ENCODE assay signal across 1 cellular context in the genomic region with DNA sequence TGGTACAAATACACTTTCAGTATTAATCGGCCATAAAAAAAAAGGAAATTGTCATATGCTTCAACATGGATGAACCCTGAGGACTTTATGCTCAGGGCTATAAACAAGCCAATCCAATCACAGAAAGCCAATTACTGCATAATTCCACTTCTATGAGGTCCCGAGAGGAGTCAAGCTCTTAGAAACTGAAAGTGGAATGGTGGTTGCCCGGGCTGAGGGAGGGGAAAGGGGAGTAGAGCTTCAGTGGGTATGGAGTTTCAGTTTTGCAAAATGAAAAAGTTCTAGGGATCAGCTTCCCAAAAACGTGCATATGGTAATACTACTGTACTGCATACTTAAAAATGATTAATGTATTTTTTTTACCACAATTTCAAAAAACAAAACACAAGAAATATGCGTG.
TF ChIP-seq lines count a peak whose summit lies in the region.

No MANE protein-coding gene starts in this region.

TF ChIP-seq in GM12878, 131 proteins besides CTCF, POLR2A, EP300 and RAD21:
- TF ChIP-seq BHLHE40 (IDR thresholded peaks at IDR 0.05; ENCODE audit: borderline replicate concordance in 1 of 2, low read depth in 2 of 2, low read length in 1 of 2) (peak in 1 of 2 experiments; percentile 6; a peak in 1 of 4 replicates), MEF2A (IDR thresholded peaks at IDR 0.05; ENCODE audit: insufficient read depth, low read depth, low read length) (no peak), SP1 (IDR thresholded peaks at IDR 0.05; ENCODE audit: low read depth, low read length) (no peak)
- TF ChIP-seq, protein P1, sequence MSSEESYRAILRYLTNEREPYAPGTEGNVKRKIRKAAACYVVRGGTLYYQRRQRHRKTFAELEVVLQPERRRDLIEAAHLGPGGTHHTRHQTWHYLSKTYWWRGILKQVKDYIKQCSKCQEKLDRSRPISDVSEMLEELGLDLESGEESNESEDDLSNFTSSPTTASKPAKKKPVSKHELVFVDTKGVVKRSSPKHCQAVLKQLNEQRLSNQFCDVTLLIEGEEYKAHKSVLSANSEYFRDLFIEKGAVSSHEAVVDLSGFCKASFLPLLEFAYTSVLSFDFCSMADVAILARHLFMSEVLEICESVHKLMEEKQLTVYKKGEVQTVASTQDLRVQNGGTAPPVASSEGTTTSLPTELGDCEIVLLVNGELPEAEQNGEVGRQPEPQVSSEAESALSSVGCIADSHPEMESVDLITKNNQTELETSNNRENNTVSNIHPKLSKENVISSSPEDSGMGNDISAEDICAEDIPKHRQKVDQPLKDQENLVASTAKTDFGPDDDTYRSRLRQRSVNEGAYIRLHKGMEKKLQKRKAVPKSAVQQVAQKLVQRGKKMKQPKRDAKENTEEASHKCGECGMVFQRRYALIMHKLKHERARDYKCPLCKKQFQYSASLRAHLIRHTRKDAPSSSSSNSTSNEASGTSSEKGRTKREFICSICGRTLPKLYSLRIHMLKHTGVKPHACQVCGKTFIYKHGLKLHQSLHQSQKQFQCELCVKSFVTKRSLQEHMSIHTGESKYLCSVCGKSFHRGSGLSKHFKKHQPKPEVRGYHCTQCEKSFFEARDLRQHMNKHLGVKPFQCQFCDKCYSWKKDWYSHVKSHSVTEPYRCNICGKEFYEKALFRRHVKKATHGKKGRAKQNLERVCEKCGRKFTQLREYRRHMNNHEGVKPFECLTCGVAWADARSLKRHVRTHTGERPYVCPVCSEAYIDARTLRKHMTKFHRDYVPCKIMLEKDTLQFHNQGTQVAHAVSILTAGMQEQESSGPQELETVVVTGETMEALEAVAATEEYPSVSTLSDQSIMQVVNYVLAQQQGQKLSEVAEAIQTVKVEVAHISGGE (CRISPR knock-in tag; IDR thresholded peaks at IDR 0.05): no peak
